1 cellular context compared by ENCODE assay signal in genomic region chr1:220880726-220881506, GRCh38.
A peak's percentile ranks its signal among the peaks of the same experiment; 100 is the strongest.
TF ChIP-seq lines count a peak whose summit lies in the region.

No MANE protein-coding gene starts in this region.

TF ChIP-seq in H1, 55 proteins besides CTCF, POLR2A, EP300 and RAD21 (continued from another document):
- TF ChIP-seq CBX8 (IDR thresholded peaks at IDR 0.05; ENCODE audit: borderline replicate concordance, low read depth, low read length) (peak; percentile 55; the same call in 1 of the 2 replicates), USF2 (IDR thresholded peaks at IDR 0.05; ENCODE audit: low read length) (no peak), SIN3A (conservative IDR thresholded peaks at IDR 0.05 in 1 of 2, IDR thresholded peaks at IDR 0.05 in 1 of 2; ENCODE audit: low read depth in 1 of 2, low read length in 2 of 2) (no peak), ZNF274 (IDR thresholded peaks at IDR 0.05; ENCODE audit: borderline replicate concordance, extremely low read depth, low read length) (no peak), CTBP2 (IDR thresholded peaks at IDR 0.05; ENCODE audit: borderline replicate concordance, insufficient read depth, insufficient read length, low read length) (peak; percentile 98), RBBP5 (IDR thresholded peaks at IDR 0.05; ENCODE audit: borderline replicate concordance, low read depth, low read length) (0 out of 2 replicates have a peak, but pooled peaks have one; percentile 31), SUZ12 (IDR thresholded peaks at IDR 0.05; ENCODE audit: low read length) (peak; percentile 75), CHD1 (IDR thresholded peaks at IDR 0.05; ENCODE audit: low read depth, low read length) (no peak), EZH2 (IDR thresholded peaks at IDR 0.05; ENCODE audit: low read depth, low read length, severe bottlenecking) (peak; percentile 88), NANOG (IDR thresholded peaks at IDR 0.05; ENCODE audit: insufficient read depth, low read depth, low read length, poor library complexity, severe bottlenecking) (no peak), EGR1 (IDR thresholded peaks at IDR 0.05; ENCODE audit: borderline replicate concordance, low read depth, low read length) (no peak), RNF2 (IDR thresholded peaks at IDR 0.05; ENCODE audit: borderline replicate concordance, low read depth, low read length, missing control alignments, poor library complexity, severe bottlenecking) (peak; percentile 98), KDM4A (IDR thresholded peaks at IDR 0.05; ENCODE audit: low read depth, low read length, severe bottlenecking) (no peak), CHD2 (IDR thresholded peaks at IDR 0.05; ENCODE audit: low read length) (no peak), TCF12 (IDR thresholded peaks at IDR 0.05; ENCODE audit: low read depth, low read length) (0 out of 2 replicates have a peak, but pooled peaks have one; percentile 7), CBX5 (IDR thresholded peaks at IDR 0.05; ENCODE audit: low read depth, low read length) (no peak), CEBPB (IDR thresholded peaks at IDR 0.05; ENCODE audit: low read depth, low read length) (peak; percentile 93), YY1 (IDR thresholded peaks at IDR 0.05; ENCODE audit: low read depth, low read length) (no peak), TAF7 (optimal IDR thresholded peaks at IDR 0.05; ENCODE audit: borderline replicate concordance, low read depth, low read length) (no peak), BCL11A (IDR thresholded peaks at IDR 0.05; ENCODE audit: low read depth in 2 of 2, low read length in 2 of 2) (no peak), SAP30 (IDR thresholded peaks at IDR 0.05; ENCODE audit: insufficient read depth, insufficient replicate concordance, low read length) (no peak), TAF1 (IDR thresholded peaks at IDR 0.05; ENCODE audit: low read depth, low read length) (no peak), KDM1A (IDR thresholded peaks at IDR 0.05; ENCODE audit: borderline replicate concordance, low read length) (no peak), FOSL1 (IDR thresholded peaks at IDR 0.05; ENCODE audit: insufficient read depth, low read depth, low read length) (no peak), POU5F1 (IDR thresholded peaks at IDR 0.05; ENCODE audit: low read depth, low read length) (no peak), CREB1 (IDR thresholded peaks at IDR 0.05) (no peak), KDM5A (IDR thresholded peaks at IDR 0.05; ENCODE audit: low read length) (no peak)
